Comparison of ENCODE assay signal across 10 cellular contexts in the genomic region with DNA sequence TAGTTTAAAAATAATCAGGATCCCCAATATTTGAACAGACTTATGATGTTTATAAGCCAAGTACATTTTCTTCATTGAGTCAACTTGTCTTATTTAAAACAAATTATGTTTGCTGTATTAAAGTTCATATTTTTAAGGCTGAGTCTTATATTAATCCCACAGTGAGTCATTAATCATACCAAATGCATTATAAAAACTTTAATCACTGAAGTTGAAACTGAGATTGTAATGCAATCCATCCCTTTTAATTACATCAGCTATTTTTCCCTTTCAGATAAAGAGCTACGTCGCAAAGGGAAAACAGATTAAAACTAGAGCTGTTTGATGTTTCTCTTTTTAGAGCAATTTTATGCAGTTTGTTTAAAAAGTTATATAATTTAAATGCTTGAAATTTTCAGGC.
DNase-seq lines count a peak whose midpoint lies in the region; ATAC-seq and TF ChIP-seq lines count a peak whose summit lies in the region.
"Had no signal": no experiment of that assay in that cellular context is flagged by ENCODE, and none has a peak within 500 bp of the region (broad histone marks: within the 10 kb centered on the region; RNA-seq: fewer than 3 reads in every experiment).

No MANE protein-coding gene starts in this region.

- intact Hi-C loops in left ventricle myocardium inferior (cut with micrococcal nuclease) (loop anchor here (5.0 kb wide), 1 partner anchor 37 kb away; no protein-coding TSS in a partner anchor), left ventricle myocardium superior (cut with micrococcal nuclease) (loop anchor here (5.0 kb wide), 1 partner anchor 37 kb away; no protein-coding TSS in a partner anchor), natural killer cell (cut with micrococcal nuclease) (no loop called here), aorta (cut with DNase I) (loop anchor here in 1 of 2 donors (5.0 kb wide), 3 partner anchors 37 to 182 kb away; a partner anchor contains a TSS)

- H3K27ac Mint-ChIP-seq in chondrocyte (ENCODE audit: unreplicated experiment) (peak overlapping the region; percentile 98), natural killer cell (peak overlapping the region; percentile 60 to 73)

- no peaks in the 10 kb centered on the region for H3K27me3 Mint-ChIP-seq in chondrocyte (ENCODE audit: low read depth)
- H3K27me3 Mint-ChIP-seq in natural killer cell (ENCODE audit: low read depth in 2 of 2), result no peaks in the 10 kb centered on the region

- H3K36me3 ChIP-seq in left ventricle myocardium inferior (peaks cover 30% of the 10 kb centered on the region), aorta (ENCODE audit: control insufficient read depth in 1 of 2, insufficient read depth in 2 of 2, low read length in 1 of 2) (peaks cover 2 to 9% of the 10 kb centered on the region in 2 donors)

- H3K36me3 Mint-ChIP-seq in chondrocyte (ENCODE audit: low read depth) (peaks cover 35% of the 10 kb centered on the region), natural killer cell (peaks cover 18% of the 10 kb centered on the region)

- H3K4me1 Mint-ChIP-seq in chondrocyte (ENCODE audit: low read depth) (peaks cover 82% of the 10 kb centered on the region), natural killer cell (peaks cover 40 to 52% of the 10 kb centered on the region in 2 donors)

- H3K27me3 ChIP-seq in left ventricle myocardium inferior (ENCODE audit: low read depth) (no peaks in the 10 kb centered on the region), aorta (ENCODE audit: control insufficient read depth in 1 of 2, insufficient read depth in 2 of 2, low read length in 1 of 2) (no peaks in the 10 kb centered on the region)

- DNase-seq in left ventricle myocardium inferior (no peak), left ventricle myocardium superior (no peak), chondrocyte (ENCODE audit: low spot score) (no peak), natural killer cell (no peak), aorta (no peak), NCI-H510A (lab: John Stamatoyannopoulos, UW) (no peak), hippocampal formation (lab: John Stamatoyannopoulos, UW) (no peak)
- DNase-seq: C1 segment of cervical spinal cord, retina had no signal

- TF ChIP-seq CTCF in left ventricle myocardium inferior (IDR thresholded peaks at IDR 0.05; ENCODE audit: borderline replicate concordance) (no peak), chondrocyte (IDR thresholded peaks at IDR 0.05) (no peak), natural killer cell (IDR thresholded peaks at IDR 0.05) (no peak)

- H3K9me3 ChIP-seq in left ventricle myocardium inferior (replicated peaks), result no peaks in the 10 kb centered on the region
- H3K9me3 ChIP-seq in aorta (ENCODE audit: control insufficient read depth, low read length), result no peaks in the 10 kb centered on the region

- H3K27ac ChIP-seq in left ventricle myocardium inferior (replicated peaks) (peak overlapping the region; percentile 86), aorta (ENCODE audit: low read depth in 1 of 2, low read length in 2 of 2) (peak overlapping the region in 1 of 2 donors; percentile 81)

- H3K4me3 Mint-ChIP-seq in chondrocyte (ENCODE audit: unreplicated experiment), result no peak overlapping the region
- no peak overlapping the region for H3K4me3 Mint-ChIP-seq in natural killer cell

- peaks cover 63% of the 10 kb centered on the region for H3K4me1 ChIP-seq in left ventricle myocardium inferior
- H3K4me1 ChIP-seq in aorta (ENCODE audit: control insufficient read depth in 1 of 2, insufficient read depth in 2 of 2, low read length in 2 of 2), result peaks cover 3 to 13% of the 10 kb centered on the region in 2 donors

- ATAC-seq in left ventricle myocardium superior (no peak), natural killer cell (no peak), aorta (ENCODE audit: low FRiP score) (peak; percentile 1), GM18520 (IDR thresholded peaks at IDR 0.05; ENCODE audit: unreplicated experiment) (no peak)

- no peaks in the 10 kb centered on the region for H3K9me3 Mint-ChIP-seq in chondrocyte (ENCODE audit: low read depth)
- H3K9me3 Mint-ChIP-seq in natural killer cell, result no peaks in the 10 kb centered on the region

- H3K4me3 ChIP-seq in left ventricle myocardium inferior (no peak overlapping the region), aorta (ENCODE audit: low read length in 2 of 2) (no peak overlapping the region)

- 7 to 10% methylated on average over 2 of the region's 2 CpGs for WGBS in aorta, 2 donors
